ENCODE assay signal across 26 cellular contexts in the genomic region with DNA sequence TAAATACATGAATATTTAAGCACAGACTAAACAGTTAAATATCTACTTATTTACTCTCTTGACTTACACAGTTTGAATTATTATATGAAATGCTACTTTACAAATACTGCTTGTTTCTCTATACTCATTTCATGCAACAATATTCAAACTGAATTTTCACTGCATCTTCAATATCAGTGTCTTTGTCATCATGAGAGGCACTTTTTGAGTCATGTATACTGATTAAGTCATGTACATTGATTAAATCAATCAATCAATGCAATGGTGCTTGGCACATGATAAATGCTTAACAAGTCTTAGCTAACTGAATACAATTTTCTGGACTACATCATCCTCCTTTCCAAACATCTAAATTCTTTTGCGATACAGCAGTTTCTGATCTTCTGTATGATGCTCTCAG.
"Had no signal": no experiment of that assay in that cellular context is flagged by ENCODE, and none has a peak within 500 bp of the region (broad histone marks: within the 10 kb centered on the region; RNA-seq: fewer than 3 reads in every experiment).

No MANE protein-coding gene starts in this region.

- H3K4me1 ChIP-seq: colonic mucosa, esophagus squamous epithelium, gastrocnemius medialis, heart right ventricle, left lung, lower lobe of right lung had no signal

- H3K27me3 ChIP-seq: colonic mucosa, esophagus squamous epithelium, gastrocnemius medialis, heart right ventricle, left lung had no signal

- H3K27ac ChIP-seq: colonic mucosa, epithelial cell of prostate, esophagus squamous epithelium, gastrocnemius medialis, heart right ventricle, left lung, lower lobe of right lung had no signal

- H3K36me3 Mint-ChIP-seq: naive B cell had no signal

- H3K36me3 ChIP-seq: colonic mucosa, gastrocnemius medialis had no signal

- H3K9me3 ChIP-seq: colonic mucosa, esophagus squamous epithelium, gastrocnemius medialis, left lung, lower lobe of right lung, mucosa of descending colon had no signal

- H3K4me3 Mint-ChIP-seq: dendritic cell treated with granulocyte-macrophage colony-stimulating factor and Interleukin-4, amounts not matched to agents 40 ng/mL and 50 ng/mL, for 4 days; effector memory CD8-positive, alpha-beta T cell; endodermal cell; mesothelial cell of epicardium; naive B cell had no signal

- H3K27me3 Mint-ChIP-seq: dendritic cell treated with granulocyte-macrophage colony-stimulating factor and Interleukin-4, amounts not matched to agents 40 ng/mL and 50 ng/mL, for 4 days; effector memory CD8-positive, alpha-beta T cell; naive B cell had no signal

- H3K4me3 ChIP-seq: colonic mucosa, esophagus squamous epithelium, gastrocnemius medialis, heart right ventricle, left lung, lower lobe of right lung, mucosa of descending colon had no signal

- FAIRE-seq: keratinocyte had no signal

- H3K27ac Mint-ChIP-seq: dendritic cell treated with granulocyte-macrophage colony-stimulating factor and Interleukin-4, amounts not matched to agents 40 ng/mL and 50 ng/mL, for 4 days; effector memory CD8-positive, alpha-beta T cell; endodermal cell; mesothelial cell of epicardium; naive B cell had no signal

- DNase-seq: colonic mucosa; cortex of kidney; effector CD8-positive, alpha-beta T cell; effector memory CD8-positive, alpha-beta T cell; endodermal cell; erythroblast; esophagus squamous epithelium; foreskin fibroblast; foreskin melanocyte; gastrocnemius medialis; glutamatergic neuron; head of caudate nucleus; heart right ventricle; hippocampal formation; left cardiac atrium; left lung; left ventricle myocardium superior; lower lobe of right lung; mesenchymal stem cell; mucosa of descending colon; naive B cell had no signal

- H3K9me3 Mint-ChIP-seq: dendritic cell treated with granulocyte-macrophage colony-stimulating factor and Interleukin-4, amounts not matched to agents 40 ng/mL and 50 ng/mL, for 4 days; effector memory CD8-positive, alpha-beta T cell had no signal

- ATAC-seq: effector memory CD8-positive, alpha-beta T cell; esophagus mucosa; gastrocnemius medialis; heart right ventricle; left cardiac atrium; left lung; left ventricle myocardium superior; lower lobe of right lung; mucosa of descending colon had no signal
